In genomic region chr7:41451826-41452225, GRCh38 we compare ENCODE assay signal across 1 cellular context.
A peak's percentile ranks its signal among the peaks of the same experiment; 100 is the strongest.
TF ChIP-seq lines count a peak whose summit lies in the region.

No MANE protein-coding gene starts in this region.

TF ChIP-seq in SK-N-SH, 30 proteins besides CTCF, POLR2A, EP300 and RAD21 (continued from another document):
- TF ChIP-seq REST (IDR thresholded peaks at IDR 0.05; ENCODE audit: low read depth, low read length) (no peak), FOSL2 (IDR thresholded peaks at IDR 0.05; ENCODE audit: borderline replicate concordance, low read depth) (0 out of 2 replicates have a peak, but pooled peaks have one; percentile 10), NFIC (IDR thresholded peaks at IDR 0.05; ENCODE audit: borderline replicate concordance) (no peak), FOXM1 (IDR thresholded peaks at IDR 0.05; ENCODE audit: low read depth) (no peak), MEF2A (IDR thresholded peaks at IDR 0.05; ENCODE audit: borderline replicate concordance, low read depth) (no peak), GATA2 (CRISPR knock-in tag; IDR thresholded peaks at IDR 0.05) (no peak)
TF ChIP-seq in SK-N-SH: peak in this region for 2.
